ENCODE assay signal across 8 cellular contexts in genomic region chr16:3880623-3881498, GRCh38. TPM values are rescaled to one million over a fixed set of nuclear protein-coding genes. Genes with fewer than 3 reads are reported as not detected.
DNase-seq lines count a peak whose midpoint lies in the region; ATAC-seq and TF ChIP-seq lines count a peak whose summit lies in the region.

Gene CREBBP, minus strand, starts transcription at chr16:3880713. Its CDS starts 797 bp downstream, at chr16:3879916.

- peak within 1 kb of the TSS; percentile 94 for H3K4me2 ChIP-seq in OCI-LY3 (ENCODE audit: low read length)

- CTCF ChIA-PET in Caco-2 (lab: Charles Lee): interaction anchor here (0.6 kb wide), 2 partner anchors 119 to 216 kb away, joined by 3 read pairs; no protein-coding TSS in a partner anchor

- H3K27me3 Mint-ChIP-seq in Caco-2 (ENCODE audit: insufficient read depth, unreplicated experiment): no peaks in the 10 kb centered on the region

- peak within 1 kb of the TSS; percentile 66 for H3K27ac Mint-ChIP-seq in Caco-2 (ENCODE audit: unreplicated experiment)

- intact Hi-C loops in Caco-2 (cut with micrococcal nuclease; ENCODE audit: unreplicated experiment): no loop called here

- peaks cover 39% of the 10 kb centered on the region for H4K20me1 ChIP-seq in OCI-LY3 (ENCODE audit: insufficient read depth, low read length)

- TF ChIP-seq CTCF in Caco-2 (IDR thresholded peaks at IDR 0.05; ENCODE audit: insufficient read depth in 1 of 2, low read depth in 1 of 2, low read length in 1 of 2, severe bottlenecking in 1 of 2, unreplicated experiment in 1 of 2) (no peak), OCI-LY3 (IDR thresholded peaks at IDR 0.05; ENCODE audit: low read depth, low read length) (no peak)

- H2AFZ ChIP-seq in OCI-LY3 (ENCODE audit: low read depth, low read length): no peak within 1 kb of the TSS; the same call in 1 of the 2 replicates

- peak within 1 kb of the TSS; percentile 95 for H3K4me3 ChIP-seq in Caco-2 (ENCODE audit: low read depth, low read length)
- H3K4me3 ChIP-seq in OCI-LY3 (ENCODE audit: low read length): peak within 1 kb of the TSS; percentile 90

- H3K9me3 Mint-ChIP-seq in Caco-2 (ENCODE audit: unreplicated experiment): no peaks in the 10 kb centered on the region

- H3K4me3 Mint-ChIP-seq in Caco-2 (ENCODE audit: unreplicated experiment): peak within 1 kb of the TSS; percentile 84

- DNase-seq in Caco-2 (peak; percentile 76 to 90), HuH-7 (ENCODE audit: low spot score) (peak; percentile 65), epidermal melanocyte (ENCODE audit: insufficient read length, low spot score) (peak; percentile 39), middle frontal gyrus (ENCODE audit: extremely low spot score, low spot score) (peak; percentile 77)
- DNase-seq in activated CD8-positive, alpha-beta memory T cell treated with anti-CD3 and anti-CD28 coated beads, Interleukin-2, amount 50 U/mL, for 48 hours: peak; percentile 91
- peak; percentile 73 to 78 for DNase-seq in stimulated activated CD8-positive, alpha-beta memory T cell treated with anti-CD3 and anti-CD28 coated beads, Interleukin-2, amount 100 ng/mL, for 1 hour (ENCODE audit: low read depth in 2 of 2)

- TSS peak; percentile 57 for BruUV-seq in Caco-2 (replicated peaks; lab: Mats Ljungman, UMichigan)

- H3K27ac ChIP-seq in OCI-LY3 (ENCODE audit: low read length): no peak within 1 kb of the TSS

- H3K4me1 ChIP-seq in Caco-2 (peaks cover 5% of the 10 kb centered on the region; the same call in 1 of the 2 replicates), OCI-LY3 (ENCODE audit: low read length) (peaks cover 17% of the 10 kb centered on the region)

- no peaks in the 10 kb centered on the region for H3K9me3 ChIP-seq in Caco-2
- H3K9me3 ChIP-seq in OCI-LY3 (ENCODE audit: insufficient read depth, low read length): no peaks in the 10 kb centered on the region

- H3K79me2 ChIP-seq in OCI-LY3 (ENCODE audit: low read length): peaks cover 40% of the 10 kb centered on the region

- peak; percentile 74 for ATAC-seq in GM21423 (IDR thresholded peaks at IDR 0.05; ENCODE audit: unreplicated experiment)

- peaks cover 6% of the 10 kb centered on the region for H3K36me3 Mint-ChIP-seq in Caco-2 (ENCODE audit: insufficient read depth, unreplicated experiment)

- no peaks in the 10 kb centered on the region for H3K27me3 ChIP-seq in Caco-2 (replicated peaks; ENCODE audit: control insufficient read depth, insufficient read depth, low read length)
- H3K27me3 ChIP-seq in OCI-LY3 (ENCODE audit: low read depth, low read length): no peaks in the 10 kb centered on the region

- POLR2A ChIA-PET in Caco-2 (lab: Charles Lee): interaction anchor here (0.6 to 0.8 kb wide), 3 partner anchors 19 to 419 kb away, joined by 3 to 4 read pairs (median 3); no protein-coding TSS in a partner anchor

- H3K9ac ChIP-seq in OCI-LY3 (ENCODE audit: low read length): peak within 1 kb of the TSS; percentile 64

- H3K36me3 ChIP-seq in Caco-2 (ENCODE audit: control insufficient read depth, insufficient read depth, low read length): no peaks in the 10 kb centered on the region; the same call in 1 of the 2 replicates
- peaks cover 18% of the 10 kb centered on the region for H3K36me3 ChIP-seq in OCI-LY3 (replicated peaks; ENCODE audit: low read depth, low read length)

- H3K4me1 Mint-ChIP-seq in Caco-2 (ENCODE audit: low read depth, unreplicated experiment): no peaks in the 10 kb centered on the region

RNA-seq across cellular contexts. Expression of gene CREBBP, which starts in this region (rescaled TPM):
- 65.3 and 67.1 TPM in 2 replicates for total RNA-seq in Caco-2 (2022)

Comparison
In these comparisons a context has a peak if more than half of its experiments do, and no peak if none do; other contexts are left out.
1. DNase-seq: peak in every context shown above with its lines; median percentile 91 in activated CD8-positive, alpha-beta memory T cell treated with anti-CD3 and anti-CD28 coated beads, Interleukin-2, amount 50 U/mL, for 48 hours; 83 in Caco-2; 77 in middle frontal gyrus; 76 in stimulated activated CD8-positive, alpha-beta memory T cell treated with anti-CD3 and anti-CD28 coated beads, Interleukin-2, amount 100 ng/mL, for 1 hour; 65 in HuH-7; 39 in epidermal melanocyte.